Comparison of ENCODE assay signal across 11 cellular contexts in genomic region chr9:89491688-89492087, GRCh38. TPM values are rescaled to one million over a fixed set of nuclear protein-coding genes. Genes with fewer than 3 reads are reported as not detected.
DNase-seq lines count a peak whose midpoint lies in the region; ATAC-seq, FAIRE-seq and TF ChIP-seq lines count a peak whose summit lies in the region.
"Had no signal": no experiment of that assay in that cellular context is flagged by ENCODE, and none has a peak within 500 bp of the region (broad histone marks: within the 10 kb centered on the region; RNA-seq: fewer than 3 reads in every experiment).

No MANE protein-coding gene starts in this region.

- no TSS peak for BruUV-seq in GM12878 (replicated peaks; lab: Mats Ljungman, UMichigan)

- no peak for DNase-seq in activated CD4-positive, alpha-beta T cell treated with anti-CD3 and anti-CD28 coated beads, Interleukin-2, amount 10 ng/mL, durations not matched to agents 7 days and 5 days
- no peak for DNase-seq in activated CD4-positive, alpha-beta T cell treated with anti-CD3 and anti-CD28 coated beads, Interleukin-2, amount 50 U/mL, for 1 hour
- DNase-seq in T-cell (peak in 1 of 34 experiments; percentile 29), GM12878 (ENCODE audit: low read depth, low spot score) (no peak), DMS 273 treated with DMSO at 0.1 percent for 48 hours (lab: John Stamatoyannopoulos, UW) (no peak)
- no peak for DNase-seq in stimulated activated effector memory CD8-positive, alpha-beta T cell treated with anti-CD3 and anti-CD28 coated beads, Interleukin-12 subunit alpha, Interleukin-12 subunit beta, amount 100 ng/mL, for 72 hours (ENCODE audit: low spot score in 2 of 2)
- DNase-seq: brain microvascular endothelial cell, heart left ventricle, left cardiac atrium had no signal

- peak overlapping the region; percentile 74 for H3K4me2 ChIP-seq in GM12878 (ENCODE audit: control insufficient read depth, insufficient read depth)

- no peaks in the 10 kb centered on the region for H3K27me3 ChIP-seq in GM12878 (replicated peaks in 1 of 2; ENCODE audit: control insufficient read depth in 2 of 2, insufficient read depth in 2 of 2, low read length in 1 of 2)
- H3K27me3 ChIP-seq: heart left ventricle had no signal

- SMC1A ChIA-PET in GM12878 (lab: Charles Lee; ENCODE audit: uncharacterized antibody, unreplicated experiment): interaction anchor here (1.5 to 3.8 kb wide), 3 partner anchors 27 to 65 kb away, joined by 3 to 26 read pairs (median 4); no protein-coding TSS in a partner anchor

- peaks cover 46% of the 10 kb centered on the region for H3K4me1 ChIP-seq in GM12878 (ENCODE audit: control insufficient read depth, insufficient read depth, low read length)

- TF ChIP-seq POLR2A in GM12878 (IDR thresholded peaks at IDR 0.05; ENCODE audit: low read depth, low read length): no peak

- no peak overlapping the region for H3K9ac ChIP-seq in GM12878 (ENCODE audit: control insufficient read depth, insufficient read depth, low read length)

- POLR2A ChIA-PET in activated CD4-positive, alpha-beta T cell treated with anti-CD3 and anti-CD28 coated beads, Interleukin-2, amount 10 ng/mL, durations not matched to agents 7 days and 5 days (lab: Charles Lee): no interaction called here
- POLR2A ChIA-PET in T-cell (lab: Charles Lee) (no interaction called here), GM12878 (lab: Charles Lee) (interaction anchor here (1.1 to 1.5 kb wide), 2 partner anchors 27 to 73 kb away, joined by 3 to 4 read pairs; no protein-coding TSS in a partner anchor)

- H3K36me3 Mint-ChIP-seq in activated CD4-positive, alpha-beta T cell treated with anti-CD3 and anti-CD28 coated beads, Interleukin-2, amount 10 ng/mL, durations not matched to agents 7 days and 5 days (ENCODE audit: low read depth): peaks cover 71% of the 10 kb centered on the region
- peaks cover 20% of the 10 kb centered on the region for H3K36me3 Mint-ChIP-seq in T-cell
- peaks cover 35% of the 10 kb centered on the region for H3K36me3 Mint-ChIP-seq in stimulated activated effector memory CD8-positive, alpha-beta T cell treated with anti-CD3 and anti-CD28 coated beads, Interleukin-12 subunit alpha, Interleukin-12 subunit beta, amount 100 ng/mL, for 72 hours

- peak overlapping the region; percentile 31; the same call in 1 of the 2 replicates for H3K4me3 ChIP-seq in GM12878
- H3K4me3 ChIP-seq: heart left ventricle had no signal

- no peaks in the 10 kb centered on the region for H3K9me3 Mint-ChIP-seq in activated CD4-positive, alpha-beta T cell treated with anti-CD3 and anti-CD28 coated beads, Interleukin-2, amount 10 ng/mL, durations not matched to agents 7 days and 5 days
- H3K9me3 Mint-ChIP-seq in T-cell: no peaks in the 10 kb centered on the region
- no peaks in the 10 kb centered on the region for H3K9me3 Mint-ChIP-seq in stimulated activated effector memory CD8-positive, alpha-beta T cell treated with anti-CD3 and anti-CD28 coated beads, Interleukin-12 subunit alpha, Interleukin-12 subunit beta, amount 100 ng/mL, for 72 hours

- peaks cover 8% of the 10 kb centered on the region; the same call in 1 of the 2 replicates for H4K20me1 ChIP-seq in GM12878 (ENCODE audit: control insufficient read depth, insufficient read depth)

- no peaks in the 10 kb centered on the region for H3K9me3 ChIP-seq in GM12878 (replicated peaks; ENCODE audit: control insufficient read depth, insufficient read depth, low read length)

- peak overlapping the region; percentile 89 for H3K27ac Mint-ChIP-seq in activated CD4-positive, alpha-beta T cell treated with anti-CD3 and anti-CD28 coated beads, Interleukin-2, amount 10 ng/mL, durations not matched to agents 7 days and 5 days
- peak overlapping the region; percentile 90 to 95 for H3K27ac Mint-ChIP-seq in T-cell
- peak overlapping the region; percentile 92 for H3K27ac Mint-ChIP-seq in stimulated activated effector memory CD8-positive, alpha-beta T cell treated with anti-CD3 and anti-CD28 coated beads, Interleukin-12 subunit alpha, Interleukin-12 subunit beta, amount 100 ng/mL, for 72 hours

- H3K27me3 Mint-ChIP-seq in activated CD4-positive, alpha-beta T cell treated with anti-CD3 and anti-CD28 coated beads, Interleukin-2, amount 10 ng/mL, durations not matched to agents 7 days and 5 days: no peaks in the 10 kb centered on the region
- H3K27me3 Mint-ChIP-seq in T-cell: no peaks in the 10 kb centered on the region

- H3K36me3 ChIP-seq in GM12878 (ENCODE audit: control insufficient read depth in 2 of 2, insufficient read depth in 2 of 2, low read length in 1 of 2): peaks cover 0 to 5% of the 10 kb centered on the region in 2 experiments; a peak in 1 of 4 replicates
- H3K36me3 ChIP-seq: brain microvascular endothelial cell, heart left ventricle had no signal

- H3K27ac ChIP-seq in GM12878 (ENCODE audit: control insufficient read depth, insufficient read depth): no peak overlapping the region
- H3K27ac ChIP-seq: brain microvascular endothelial cell, heart left ventricle had no signal

- TF ChIP-seq RAD21 in GM12878 (IDR thresholded peaks at IDR 0.05; ENCODE audit: insufficient read depth, low read depth, low read length): no peak

- peaks cover 98% of the 10 kb centered on the region for H3K79me2 ChIP-seq in GM12878 (ENCODE audit: control insufficient read depth, insufficient read depth, low read length)

- CTCF ChIA-PET in activated CD4-positive, alpha-beta T cell treated with anti-CD3 and anti-CD28 coated beads, Interleukin-2, amount 10 ng/mL, durations not matched to agents 7 days and 5 days (lab: Charles Lee): interaction anchor here (0.8 to 2.3 kb wide), 4 partner anchors 10 to 48 kb away, joined by 3 to 6 read pairs (median 6); no protein-coding TSS in a partner anchor
- CTCF ChIA-PET in T-cell (lab: Charles Lee): interaction anchor here (0.7 to 1.0 kb wide), 3 partner anchors 9 to 38 kb away, joined by 3 to 4 read pairs (median 3); no protein-coding TSS in a partner anchor
- CTCF ChIA-PET in GM12878 (lab: Yijun Ruan, JAX): interaction anchor here (1.4 to 4.4 kb wide), 2 partner anchors 27 to 57 kb away, joined by 4 to 22 read pairs; no protein-coding TSS in a partner anchor

- ATAC-seq in T-cell (replicated peaks in 1 of 4) (peak in 3 of 4 experiments; percentile 40 to 41 (median 41)), GM12878 (peak; percentile 51), GM19328 (IDR thresholded peaks at IDR 0.05; ENCODE audit: unreplicated experiment) (no peak), GM19035 (IDR thresholded peaks at IDR 0.05; ENCODE audit: unreplicated experiment) (no peak)
- peak; percentile 70 for ATAC-seq in stimulated activated effector memory CD8-positive, alpha-beta T cell treated with anti-CD3 and anti-CD28 coated beads, Interleukin-12 subunit alpha, Interleukin-12 subunit beta, amount 100 ng/mL, for 72 hours
- ATAC-seq: heart left ventricle, left cardiac atrium had no signal

- TF ChIP-seq CTCF in GM12878 (IDR thresholded peaks at IDR 0.05 in 2 of 3, conservative IDR thresholded peaks at IDR 0.05 in 1 of 3; ENCODE audit: control insufficient read depth in 2 of 3, extremely low read depth in 1 of 3, insufficient read depth in 1 of 3, low read depth in 3 of 3, low read length in 3 of 3): no peak

- in situ Hi-C loops in GM12878 (cut with MboI): no loop called here

- H3K4me1 Mint-ChIP-seq in activated CD4-positive, alpha-beta T cell treated with anti-CD3 and anti-CD28 coated beads, Interleukin-2, amount 10 ng/mL, durations not matched to agents 7 days and 5 days: peaks cover 91% of the 10 kb centered on the region
- peaks cover 96 to 99% (median 99%) of the 10 kb centered on the region in 3 donors for H3K4me1 Mint-ChIP-seq in T-cell
- H3K4me1 Mint-ChIP-seq in stimulated activated effector memory CD8-positive, alpha-beta T cell treated with anti-CD3 and anti-CD28 coated beads, Interleukin-12 subunit alpha, Interleukin-12 subunit beta, amount 100 ng/mL, for 72 hours: peaks cover 98% of the 10 kb centered on the region

- H3K4me3 Mint-ChIP-seq in activated CD4-positive, alpha-beta T cell treated with anti-CD3 and anti-CD28 coated beads, Interleukin-2, amount 10 ng/mL, durations not matched to agents 7 days and 5 days: peak overlapping the region; percentile 13
- peak overlapping the region; percentile 93 to 96 (median 93) for H3K4me3 Mint-ChIP-seq in T-cell
- peak overlapping the region; percentile 93 for H3K4me3 Mint-ChIP-seq in stimulated activated effector memory CD8-positive, alpha-beta T cell treated with anti-CD3 and anti-CD28 coated beads, Interleukin-12 subunit alpha, Interleukin-12 subunit beta, amount 100 ng/mL, for 72 hours

- H2AFZ ChIP-seq in GM12878 (ENCODE audit: control insufficient read depth, low read depth, low read length): no peak overlapping the region

- 28% methylated on average over 8 of the region's 8 CpGs for WGBS in GM12878 (ENCODE audit: insufficient coverage, insufficient replicate concordance, low lambda C conversion rate, missing lambda C conversion rate)

- no peak for FAIRE-seq in GM12878 (lab: Jason Lieb, UNC)

- intact Hi-C loops in GM12878 (cut with micrococcal nuclease; ENCODE audit: unreplicated experiment): loop anchor here (10.0 kb wide), 1 partner anchor 177 kb away; the partner anchor contains the start of genes CKS2 and SECISBP2

- TF ChIP-seq EP300 in GM12878 (IDR thresholded peaks at IDR 0.05; ENCODE audit: borderline replicate concordance in 1 of 2, control insufficient read depth in 1 of 2, low read depth in 2 of 2, low read length in 2 of 2): no peak

- RAD21 ChIA-PET in GM12878 (lab: Charles Lee; ENCODE audit: unreplicated experiment): interaction anchor here (1.1 kb wide), 1 partner anchor 86 kb away, joined by 3 read pairs; no protein-coding TSS in a partner anchor

TF ChIP-seq in GM12878, 131 proteins besides CTCF, POLR2A, EP300 and RAD21 (continues in another document):
- TF ChIP-seq PAX8 (IDR thresholded peaks at IDR 0.05): no peak

RNA-seq across cellular contexts. Expression of gene SEMA4D, which starts 6.2 kb away (rescaled TPM):
- total RNA-seq in activated CD4-positive, alpha-beta T cell treated with anti-CD3 and anti-CD28 coated beads, Interleukin-2, amount 10 ng/mL, durations not matched to agents 7 days and 5 days: 100 to 1,000 TPM; 334 to 336 TPM
- 100 to 1,000 TPM; 347 to 585 (median 434) TPM for total RNA-seq in T-cell
- total RNA-seq in GM12878 (2013; cell fraction: nucleolus; rRNA removed): 179 and 180 TPM in 2 replicates
- 42.2 and 49.8 TPM in 2 replicates for total RNA-seq in GM12878 (2014; rRNA removed)
- 34.9 and 40.6 TPM in 2 replicates for total RNA-seq in GM12878 (2014; rRNA removed; fragmentation: Illumina TruSeq; extraction: Trizol)
- total RNA-seq in GM12878 (2021): 120 and 136 TPM in 2 replicates
- 38.6 TPM for polyA plus RNA-seq in GM12878 (2011; ENCODE audit: low read depth)
- polyA plus RNA-seq in GM12878 (2011; rRNA removed): 24.7 and 30.8 TPM in 2 replicates
- polyA plus RNA-seq in GM12878 (2011; cell fraction: cytosol; rRNA removed): 36.3 and 42.2 TPM in 2 replicates
- 273 and 286 TPM in 2 replicates for polyA plus RNA-seq in GM12878 (2011; cell fraction: nucleus; rRNA removed)
- 68.5 and 75.6 TPM in 2 replicates for polyA plus RNA-seq in GM12878 (2012)
- 31.9 and 57.1 TPM in 2 replicates for polyA plus RNA-seq in GM12878 (2014; fragmentation: Illumina TruSeq; extraction: Trizol)
- polyA plus RNA-seq in GM12878 (2014; fragmentation: Nextera tagmentation; extraction: Ambion mirVana): 10 to 100 TPM; 15.1 to 22.7 TPM
- 55.0 and 64.8 TPM in 2 replicates for polyA plus RNA-seq in GM12878 (2014; rRNA removed)
- 10 to 100 TPM; 35.1 to 44.1 TPM for polyA plus RNA-seq in GM12878 (2016; fragmentation: Nextera tagmentation; extraction: Ambion mirVana)
- polyA minus RNA-seq in GM12878 (2011; rRNA and poly(A)+ RNA removed): 35.0 and 57.4 TPM in 2 replicates
- 40.2 and 46.0 TPM in 2 replicates for polyA minus RNA-seq in GM12878 (2011; cell fraction: cytosol; rRNA and poly(A)+ RNA removed)
- polyA minus RNA-seq in GM12878 (2011; cell fraction: nucleus; rRNA and poly(A)+ RNA removed): 77.4 and 123 TPM in 2 replicates

Comparison
In these comparisons a context has a peak if more than half of its experiments do, and no peak if none do; other contexts are left out.
1. H3K4me3 Mint-ChIP-seq: peak in every context shown above with its lines; median percentile 93 in T-cell; 93 in stimulated activated effector memory CD8-positive, alpha-beta T cell treated with anti-CD3 and anti-CD28 coated beads, Interleukin-12 subunit alpha, Interleukin-12 subunit beta, amount 100 ng/mL, for 72 hours; 13 in activated CD4-positive, alpha-beta T cell treated with anti-CD3 and anti-CD28 coated beads, Interleukin-2, amount 10 ng/mL, durations not matched to agents 7 days and 5 days.
2. ATAC-seq: peak in T-cell (3 of 4), GM12878 (single experiment) and stimulated activated effector memory CD8-positive, alpha-beta T cell treated with anti-CD3 and anti-CD28 coated beads, Interleukin-12 subunit alpha, Interleukin-12 subunit beta, amount 100 ng/mL, for 72 hours (single experiment); none in GM19328 (single experiment) and GM19035 (single experiment).
3. Peak in every context shown above with its lines, with median percentiles within 50 percentile points of each other: H3K27ac Mint-ChIP-seq.